10 cellular contexts compared by ENCODE assay signal in genomic region chr22:30354644-30355043, GRCh38. TPM values are rescaled to one million over a fixed set of nuclear protein-coding genes. Genes with fewer than 3 reads are reported as not detected.
A peak's percentile ranks its signal among the peaks of the same experiment; 100 is the strongest.
DNase-seq lines count a peak whose midpoint lies in the region; ATAC-seq and TF ChIP-seq lines count a peak whose summit lies in the region.
"Had no signal": no experiment of that assay in that cellular context is flagged by ENCODE, and none has a peak within 500 bp of the region (broad histone marks: within the 10 kb centered on the region; RNA-seq: fewer than 3 reads in every experiment).

No MANE protein-coding gene starts in this region.

- H3K36me3 Mint-ChIP-seq in MCF 10A (ENCODE audit: insufficient read depth, unreplicated experiment) (peaks cover 49% of the 10 kb centered on the region), memory B cell (peaks cover 25% of the 10 kb centered on the region)
- H3K36me3 Mint-ChIP-seq in activated T-helper 1 cell treated with anti-CD3 and anti-CD28 coated beads, Interleukin-12 subunit alpha, Interleukin-12 subunit beta, Interleukin-2, Interleukin-4 antibody, amounts not matched to agents 30 ng/mL and 10 ng/mL and 1 ng/mL, durations not matched to agents 14 hours and 24 hours and 36 hours (ENCODE audit: low read depth) = peaks cover 45% of the 10 kb centered on the region

- no peak overlapping the region for H3K27ac Mint-ChIP-seq in MCF 10A (ENCODE audit: low read depth, unreplicated experiment)
- peak overlapping the region; percentile 79 for H3K27ac Mint-ChIP-seq in activated T-helper 1 cell treated with anti-CD3 and anti-CD28 coated beads, Interleukin-12 subunit alpha, Interleukin-12 subunit beta, Interleukin-2, Interleukin-4 antibody, amounts not matched to agents 30 ng/mL and 10 ng/mL and 1 ng/mL, durations not matched to agents 14 hours and 24 hours and 36 hours
- peak overlapping the region; percentile 99 for H3K27ac Mint-ChIP-seq in memory B cell

- ATAC-seq in memory B cell (ENCODE audit: low read depth) (no peak), aorta (ENCODE audit: low FRiP score) (no peak)
- ATAC-seq: left lobe of liver had no signal

- H3K9me3 ChIP-seq in breast epithelium (no peaks in the 10 kb centered on the region), vagina (no peaks in the 10 kb centered on the region), aorta (ENCODE audit: control insufficient read depth, low read length) (no peaks in the 10 kb centered on the region)

- intact Hi-C loops in MCF 10A (cut with micrococcal nuclease) (no loop called here), breast epithelium (cut with DNase I; ENCODE audit: low total_unique reads) (no loop called here), vagina (cut with DNase I) (loop anchor here (10.0 kb wide), 1 partner anchor 70 kb away; the partner anchor contains the start of gene CASTOR1), aorta (cut with DNase I) (no loop called here)
- intact Hi-C loops in activated T-helper 1 cell treated with anti-CD3 and anti-CD28 coated beads, Interleukin-12 subunit alpha, Interleukin-12 subunit beta, Interleukin-2, Interleukin-4 antibody, amounts not matched to agents 30 ng/mL and 10 ng/mL and 1 ng/mL, durations not matched to agents 14 hours and 24 hours and 36 hours (cut with micrococcal nuclease) = no loop called here

- 52 to 69% methylated on average over 5 of the region's 5 CpGs for WGBS in aorta, 2 donors

- no peak for DNase-seq in MCF 10A (ENCODE audit: unreplicated experiment)
- DNase-seq in breast epithelium (ENCODE audit: low spot score in 2 of 2) = no peak
- DNase-seq in activated T-helper 1 cell treated with anti-CD3 and anti-CD28 coated beads, Interleukin-12 subunit alpha, Interleukin-12 subunit beta, Interleukin-2, Interleukin-4 antibody, amounts not matched to agents 30 ng/mL and 10 ng/mL and 1 ng/mL, durations not matched to agents 14 hours and 24 hours and 36 hours (ENCODE audit: low spot score) = no peak
- no peak for DNase-seq in memory B cell (ENCODE audit: low spot score in 2 of 2)
- DNase-seq in vagina (ENCODE audit: extremely low spot score in 2 of 2) = no peak
- no peak for DNase-seq in NCI-H748 (lab: John Stamatoyannopoulos, UW; ENCODE audit: unreplicated experiment)
- DNase-seq in NCI-H69 (lab: John Stamatoyannopoulos, UW) = no peak
- no peak for DNase-seq in aorta
- DNase-seq: activated CD8-positive, alpha-beta memory T cell treated with anti-CD3 and anti-CD28 coated beads, Interleukin-2, amount 50 U/mL, for 48 hours had no signal

- no peaks in the 10 kb centered on the region for H3K27me3 Mint-ChIP-seq in MCF 10A (ENCODE audit: insufficient read depth, unreplicated experiment)
- H3K27me3 Mint-ChIP-seq in activated T-helper 1 cell treated with anti-CD3 and anti-CD28 coated beads, Interleukin-12 subunit alpha, Interleukin-12 subunit beta, Interleukin-2, Interleukin-4 antibody, amounts not matched to agents 30 ng/mL and 10 ng/mL and 1 ng/mL, durations not matched to agents 14 hours and 24 hours and 36 hours (ENCODE audit: insufficient read depth) = peaks cover 8% of the 10 kb centered on the region
- no peaks in the 10 kb centered on the region for H3K27me3 Mint-ChIP-seq in memory B cell

- POLR2A ChIA-PET in MCF 10A (lab: Yijun Ruan, JAX) = interaction anchor here (0.7 to 1.5 kb wide), 3 partner anchors 23 to 28 kb away, joined by 3 to 4 read pairs (median 4); partner anchors contain the start of gene TBC1D10A

- TF ChIP-seq POLR2A in breast epithelium (IDR thresholded peaks at IDR 0.05) (no peak), vagina (IDR thresholded peaks at IDR 0.05) (no peak)

- H3K27me3 ChIP-seq in breast epithelium (no peaks in the 10 kb centered on the region), vagina (no peaks in the 10 kb centered on the region), aorta (ENCODE audit: control insufficient read depth in 1 of 2, insufficient read depth in 2 of 2, low read length in 1 of 2) (no peaks in the 10 kb centered on the region)

- peak overlapping the region in 1 of 2 donors; percentile 56 for H3K27ac ChIP-seq in breast epithelium
- peak overlapping the region; percentile 95 for H3K27ac ChIP-seq in vagina
- no peak overlapping the region for H3K27ac ChIP-seq in aorta (ENCODE audit: low read depth in 1 of 2, low read length in 2 of 2)

- H3K9me3 Mint-ChIP-seq in MCF 10A (ENCODE audit: unreplicated experiment) (no peaks in the 10 kb centered on the region), memory B cell (no peaks in the 10 kb centered on the region)
- H3K9me3 Mint-ChIP-seq in activated T-helper 1 cell treated with anti-CD3 and anti-CD28 coated beads, Interleukin-12 subunit alpha, Interleukin-12 subunit beta, Interleukin-2, Interleukin-4 antibody, amounts not matched to agents 30 ng/mL and 10 ng/mL and 1 ng/mL, durations not matched to agents 14 hours and 24 hours and 36 hours = no peaks in the 10 kb centered on the region

- TF ChIP-seq CTCF in MCF 10A (IDR thresholded peaks at IDR 0.05; ENCODE audit: unreplicated experiment) (no peak), breast epithelium (IDR thresholded peaks at IDR 0.05) (no peak), vagina (IDR thresholded peaks at IDR 0.05) (no peak)

- H3K36me3 ChIP-seq in breast epithelium = no peaks in the 10 kb centered on the region
- peaks cover 0 to 24% of the 10 kb centered on the region in 2 donors for H3K36me3 ChIP-seq in vagina
- H3K36me3 ChIP-seq in aorta (ENCODE audit: control insufficient read depth in 1 of 2, insufficient read depth in 2 of 2, low read length in 1 of 2) = peaks cover 4 to 6% of the 10 kb centered on the region in 2 donors

- CTCF ChIA-PET in MCF 10A (lab: Yijun Ruan, JAX) = interaction anchor here (0.5 to 2.7 kb wide), 6 partner anchors 27 to 251 kb away, joined by 3 to 13 read pairs (median 5); no protein-coding TSS in a partner anchor

- H3K4me1 Mint-ChIP-seq in MCF 10A (ENCODE audit: insufficient read depth, unreplicated experiment) (peaks cover 28% of the 10 kb centered on the region), memory B cell (peaks cover 41% of the 10 kb centered on the region)
- peaks cover 58% of the 10 kb centered on the region for H3K4me1 Mint-ChIP-seq in activated T-helper 1 cell treated with anti-CD3 and anti-CD28 coated beads, Interleukin-12 subunit alpha, Interleukin-12 subunit beta, Interleukin-2, Interleukin-4 antibody, amounts not matched to agents 30 ng/mL and 10 ng/mL and 1 ng/mL, durations not matched to agents 14 hours and 24 hours and 36 hours (ENCODE audit: low read depth)

- peak overlapping the region in 1 of 3 donors; percentile 91 for H3K4me3 ChIP-seq in breast epithelium
- peak overlapping the region; percentile 66 to 89 for H3K4me3 ChIP-seq in vagina
- H3K4me3 ChIP-seq in aorta (ENCODE audit: low read length in 2 of 2) = no peak overlapping the region

- H3K4me1 ChIP-seq in breast epithelium (peaks cover 0 to 11% of the 10 kb centered on the region in 2 donors), vagina (peaks cover 52% of the 10 kb centered on the region), aorta (ENCODE audit: control insufficient read depth in 1 of 2, insufficient read depth in 2 of 2, low read length in 2 of 2) (no peaks in the 10 kb centered on the region)

- H3K4me3 Mint-ChIP-seq in MCF 10A (ENCODE audit: unreplicated experiment) (peak overlapping the region; percentile 94), memory B cell (peak overlapping the region; percentile 0)
- peak overlapping the region; percentile 94 for H3K4me3 Mint-ChIP-seq in activated T-helper 1 cell treated with anti-CD3 and anti-CD28 coated beads, Interleukin-12 subunit alpha, Interleukin-12 subunit beta, Interleukin-2, Interleukin-4 antibody, amounts not matched to agents 30 ng/mL and 10 ng/mL and 1 ng/mL, durations not matched to agents 14 hours and 24 hours and 36 hours

- no TSS peak for BruUV-seq in MCF 10A (replicated peaks; lab: Mats Ljungman, UMichigan)

RNA-seq across cellular contexts. Expression of gene SF3A1, which starts 2.0 kb away (rescaled TPM):
- total RNA-seq in MCF 10A (2022) (167 and 193 TPM in 2 replicates), breast epithelium (10 to 100 TPM; 47.7 to 68.6 (median 47.9) TPM), vagina (78.3 TPM), aorta (100 to 1,000 TPM; 112 to 116 TPM)
- total RNA-seq in activated T-helper 1 cell treated with anti-CD3 and anti-CD28 coated beads, Interleukin-12 subunit alpha, Interleukin-12 subunit beta, Interleukin-2, Interleukin-4 antibody, amounts not matched to agents 30 ng/mL and 10 ng/mL and 1 ng/mL, durations not matched to agents 14 hours and 24 hours and 36 hours = 308 and 310 TPM in 2 replicates
- polyA plus RNA-seq in aorta = 10 to 100 TPM; 13.6 to 23.8 TPM

RNA-seq across cellular contexts. Expression of gene CCDC157, which starts 2.2 kb away (rescaled TPM):
- total RNA-seq in MCF 10A (2022) (1.1 and 1.7 TPM in 2 replicates), breast epithelium (1 to 10 TPM; 2.6 to 7.5 (median 6.6) TPM), vagina (4.2 TPM), aorta (1 to 10 TPM in 1 of 2 donors, under 1 TPM in 1; 0.87 to 2.4 TPM)
- total RNA-seq in activated T-helper 1 cell treated with anti-CD3 and anti-CD28 coated beads, Interleukin-12 subunit alpha, Interleukin-12 subunit beta, Interleukin-2, Interleukin-4 antibody, amounts not matched to agents 30 ng/mL and 10 ng/mL and 1 ng/mL, durations not matched to agents 14 hours and 24 hours and 36 hours = 2.4 and 3.0 TPM in 2 replicates
- polyA plus RNA-seq in aorta = 1 to 10 TPM; 1.0 to 3.6 TPM

RNA-seq across cellular contexts. Expression of gene TBC1D10A, which starts 27.9 kb away (rescaled TPM):
- total RNA-seq in MCF 10A (2022) = 11.1 and 13.1 TPM in 2 replicates
- total RNA-seq in breast epithelium = 10 to 100 TPM; 25.0 to 50.1 (median 32.4) TPM
- total RNA-seq in activated T-helper 1 cell treated with anti-CD3 and anti-CD28 coated beads, Interleukin-12 subunit alpha, Interleukin-12 subunit beta, Interleukin-2, Interleukin-4 antibody, amounts not matched to agents 30 ng/mL and 10 ng/mL and 1 ng/mL, durations not matched to agents 14 hours and 24 hours and 36 hours = 17.3 and 24.9 TPM in 2 replicates
- total RNA-seq in vagina = 51.3 TPM
- total RNA-seq in aorta = 10 to 100 TPM; 32.9 to 45.5 TPM
- polyA plus RNA-seq in aorta = 10 to 100 TPM; 16.7 to 22.1 TPM

RNA-seq across cellular contexts. Expression of gene RNF215, which starts 32.6 kb away (rescaled TPM):
- total RNA-seq in MCF 10A (2022) = 18.4 and 19.6 TPM in 2 replicates
- total RNA-seq in breast epithelium = 10 to 100 TPM; 13.3 to 15.4 (median 14.0) TPM
- 10.3 and 13.2 TPM in 2 replicates for total RNA-seq in activated T-helper 1 cell treated with anti-CD3 and anti-CD28 coated beads, Interleukin-12 subunit alpha, Interleukin-12 subunit beta, Interleukin-2, Interleukin-4 antibody, amounts not matched to agents 30 ng/mL and 10 ng/mL and 1 ng/mL, durations not matched to agents 14 hours and 24 hours and 36 hours
- 17.4 TPM for total RNA-seq in vagina
- total RNA-seq in aorta = 10 to 100 TPM; 15.6 to 20.9 TPM
- 10 to 100 TPM in 1 of 2 donors, 1 to 10 TPM in 1; 4.5 to 22.6 TPM for polyA plus RNA-seq in aorta

RNA-seq across cellular contexts. Expression of gene SEC14L2, which starts 42.2 kb away (rescaled TPM):
- total RNA-seq in MCF 10A (2022) (20.0 and 29.1 TPM in 2 replicates), breast epithelium (10 to 100 TPM in 2 of 3 donors, 1 to 10 TPM in 1; 5.3 to 45.7 (median 29.5) TPM), vagina (20.6 TPM), aorta (10 to 100 TPM; 11.8 to 14.7 TPM)
- 25.6 and 27.0 TPM in 2 replicates for total RNA-seq in activated T-helper 1 cell treated with anti-CD3 and anti-CD28 coated beads, Interleukin-12 subunit alpha, Interleukin-12 subunit beta, Interleukin-2, Interleukin-4 antibody, amounts not matched to agents 30 ng/mL and 10 ng/mL and 1 ng/mL, durations not matched to agents 14 hours and 24 hours and 36 hours
- 10 to 100 TPM; 12.6 to 13.3 TPM for polyA plus RNA-seq in aorta

Comparison
In these comparisons a context has a peak if more than half of its experiments do, and no peak if none do; other contexts are left out.
1. H3K4me3 Mint-ChIP-seq: peak in every context shown above with its lines; median percentile 94 in MCF 10A; 94 in activated T-helper 1 cell treated with anti-CD3 and anti-CD28 coated beads, Interleukin-12 subunit alpha, Interleukin-12 subunit beta, Interleukin-2, Interleukin-4 antibody, amounts not matched to agents 30 ng/mL and 10 ng/mL and 1 ng/mL, durations not matched to agents 14 hours and 24 hours and 36 hours; 0 in memory B cell.
2. H3K4me3 ChIP-seq: peak in vagina (2 of 2); none in aorta (0 of 2).